In genomic region chr5:61617995-61618525, GRCh38 we compare ENCODE assay signal across 3 cellular contexts.
TF ChIP-seq lines count a peak whose summit lies in the region.

No MANE protein-coding gene starts in this region.

TF ChIP-seq in A549, 52 proteins besides CTCF, POLR2A, EP300 and RAD21 (continued from another document):
- TF ChIP-seq REST (IDR thresholded peaks at IDR 0.05): no peak
- no peak for TF ChIP-seq FOSB (CRISPR knock-in tag; IDR thresholded peaks at IDR 0.05)
- TF ChIP-seq HDAC2 (IDR thresholded peaks at IDR 0.05): no peak
- TF ChIP-seq JUNB (IDR thresholded peaks at IDR 0.05): no peak
- TF ChIP-seq JUN (IDR thresholded peaks at IDR 0.05): no peak
- no peak for TF ChIP-seq TP53 (CRISPR knock-in tag; IDR thresholded peaks at IDR 0.05)
- TF ChIP-seq HEYL (CRISPR knock-in tag; IDR thresholded peaks at IDR 0.05): no peak
TF ChIP-seq in A549: peak in this region for 0.

TF ChIP-seq in GM23338, 12 proteins besides CTCF, POLR2A, EP300 and RAD21 (continued from another document and continues in another):
- no peak for TF ChIP-seq ZNF114 (CRISPR knock-in tag; IDR thresholded peaks at IDR 0.05)
- TF ChIP-seq ZNF462 (CRISPR knock-in tag; IDR thresholded peaks at IDR 0.05): no peak
- TF ChIP-seq ETS1 (IDR thresholded peaks at IDR 0.05): no peak
- TF ChIP-seq NANOG (IDR thresholded peaks at IDR 0.05; ENCODE audit: borderline replicate concordance): no peak
- no peak for TF ChIP-seq CREB1 (CRISPR knock-in tag; IDR thresholded peaks at IDR 0.05; ENCODE audit: low read depth)
- TF ChIP-seq EZH2phosphoT487 (IDR thresholded peaks at IDR 0.05; ENCODE audit: unreplicated experiment): no peak
- no peak for TF ChIP-seq JUNB (IDR thresholded peaks at IDR 0.05; ENCODE audit: unreplicated experiment)
- no peak for TF ChIP-seq REST (IDR thresholded peaks at IDR 0.05; ENCODE audit: unreplicated experiment)
- TF ChIP-seq EZH2 (IDR thresholded peaks at IDR 0.05; ENCODE audit: low read depth, unreplicated experiment): no peak
- TF ChIP-seq POLR2AphosphoS5 (IDR thresholded peaks at IDR 0.05; ENCODE audit: low read depth): no peak

TF ChIP-seq in K562, 482 proteins besides CTCF, POLR2A, EP300 and RAD21:
- TF ChIP-seq THRAP3 (IDR thresholded peaks at IDR 0.05; ENCODE audit: borderline replicate concordance) (no peak), UBTF (IDR thresholded peaks at IDR 0.05; ENCODE audit: borderline replicate concordance in 1 of 2, low read depth in 2 of 2, low read length in 2 of 2) (no peak), VEZF1 (CRISPR knock-in tag; IDR thresholded peaks at IDR 0.05) (no peak)
